ENCODE assay signal across 17 cellular contexts in the genomic region with DNA sequence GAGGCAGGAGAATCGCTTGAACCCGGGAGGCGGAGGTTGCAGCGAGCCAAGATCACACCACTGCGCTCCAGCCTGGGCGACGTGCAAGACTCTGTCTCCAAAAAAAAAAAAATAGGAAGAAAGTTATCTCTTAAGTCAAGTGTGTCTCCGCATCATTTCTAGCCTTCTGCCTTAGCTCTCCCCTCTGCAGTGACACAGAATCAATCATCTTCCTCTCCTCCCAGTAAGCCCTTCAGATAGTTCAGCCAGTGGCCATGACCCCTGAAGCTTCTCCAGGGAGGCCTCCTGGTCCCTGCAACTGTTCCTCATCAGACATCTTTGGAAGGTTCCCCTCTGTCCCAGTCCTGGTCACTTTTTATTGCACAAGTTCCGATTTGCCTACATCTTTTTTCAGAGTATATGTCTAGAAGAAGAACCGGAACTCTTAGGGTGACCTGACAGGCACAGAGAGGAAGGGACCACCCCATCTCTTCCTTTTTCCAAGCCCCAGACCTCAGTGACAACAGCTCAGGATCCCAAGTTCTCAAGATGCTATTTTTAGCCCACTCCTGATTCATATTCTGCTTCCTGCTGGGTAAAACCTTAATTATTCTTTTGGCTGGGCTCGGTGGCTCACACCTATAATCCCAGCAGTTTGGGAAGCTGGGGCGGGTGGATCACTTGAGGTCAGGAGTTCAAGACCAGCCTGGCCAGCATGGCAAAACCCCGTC. TPM values are rescaled to one million over a fixed set of nuclear protein-coding genes. Genes with fewer than 3 reads are reported as not detected.
DNase-seq lines count a peak whose midpoint lies in the region; ATAC-seq and TF ChIP-seq lines count a peak whose summit lies in the region.
"Had no signal": no experiment of that assay in that cellular context is flagged by ENCODE, and none has a peak within 500 bp of the region (broad histone marks: within the 10 kb centered on the region; RNA-seq: fewer than 3 reads in every experiment).

No MANE protein-coding gene starts in this region.

- peaks cover 13% of the 10 kb centered on the region for H3K4me1 Mint-ChIP-seq in chondrocyte (ENCODE audit: low read depth)

- intact Hi-C loops in colonic mucosa (cut with DNase I): no loop called here

- TF ChIP-seq CTCF in chondrocyte (IDR thresholded peaks at IDR 0.05) (no peak), colonic mucosa (IDR thresholded peaks at IDR 0.05) (no peak)

- H3K27me3 ChIP-seq in mesenchymal stem cell (ENCODE audit: control insufficient read depth in 1 of 2, insufficient read depth in 1 of 2, low read length in 2 of 2): no peaks in the 10 kb centered on the region
- no peaks in the 10 kb centered on the region for H3K27me3 ChIP-seq in colonic mucosa
- H3K27me3 ChIP-seq: BLaER1 had no signal

- H3K4me3 Mint-ChIP-seq in chondrocyte (ENCODE audit: unreplicated experiment): no peak overlapping the region
- H3K4me3 Mint-ChIP-seq: IgD-negative memory B cell had no signal

- H3K4me3 ChIP-seq in mesenchymal stem cell (ENCODE audit: insufficient read depth in 1 of 2, low read depth in 1 of 2, low read length in 2 of 2) (no peak overlapping the region), colonic mucosa (no peak overlapping the region)
- H3K4me3 ChIP-seq: BLaER1 had no signal

- H4K91ac ChIP-seq in mesenchymal stem cell (ENCODE audit: low read length): no peak overlapping the region

- H2BK5ac ChIP-seq in mesenchymal stem cell (ENCODE audit: low read depth, low read length, poor library complexity, severe bottlenecking): no peak overlapping the region

- no peak overlapping the region for H3K23ac ChIP-seq in mesenchymal stem cell (ENCODE audit: low read length in 2 of 2)

- H2AFZ ChIP-seq in mesenchymal stem cell (ENCODE audit: low read depth, low read length): no peak overlapping the region

- no peaks in the 10 kb centered on the region for H3K36me3 Mint-ChIP-seq in chondrocyte (ENCODE audit: low read depth)

- 60% methylated on average over 13 of the region's 13 CpGs for WGBS in mesenchymal stem cell

- no peak overlapping the region for H3K14ac ChIP-seq in mesenchymal stem cell (ENCODE audit: low read length in 2 of 2)

- H2BK15ac ChIP-seq in mesenchymal stem cell (ENCODE audit: low read depth, poor library complexity, severe bottlenecking): no peak overlapping the region

- no peak overlapping the region for H3K4ac ChIP-seq in mesenchymal stem cell (ENCODE audit: low read depth in 1 of 2, low read length in 2 of 2)

- ATAC-seq in HG02571 (IDR thresholded peaks at IDR 0.05; ENCODE audit: unreplicated experiment): no peak

- H2BK120ac ChIP-seq in mesenchymal stem cell (ENCODE audit: low read depth, low read length): no peak overlapping the region

- peak overlapping the region in 1 of 2 experiments; percentile 22 for H3K18ac ChIP-seq in mesenchymal stem cell (ENCODE audit: low read depth in 1 of 2, low read length in 2 of 2)

- H2BK12ac ChIP-seq in mesenchymal stem cell (ENCODE audit: low read length in 2 of 2): peak overlapping the region in 1 of 2 experiments; percentile 14

- peak overlapping the region; percentile 71 for H3K27ac Mint-ChIP-seq in chondrocyte (ENCODE audit: unreplicated experiment)

- no peaks in the 10 kb centered on the region for H3K4me1 ChIP-seq in mesenchymal stem cell (ENCODE audit: control insufficient read depth, insufficient read depth, low read depth, low read length)
- no peaks in the 10 kb centered on the region for H3K4me1 ChIP-seq in colonic mucosa

- H3K79me1 ChIP-seq in mesenchymal stem cell (replicated peaks; ENCODE audit: low read length, poor library complexity, severe bottlenecking): no peaks in the 10 kb centered on the region

- peak overlapping the region; percentile 49 for H4K8ac ChIP-seq in mesenchymal stem cell (ENCODE audit: low read length)

- H3K27ac ChIP-seq in mesenchymal stem cell (ENCODE audit: low read length, poor library complexity, severe bottlenecking) (no peak overlapping the region), colonic mucosa (no peak overlapping the region)
- H3K27ac ChIP-seq: BLaER1 had no signal

- H3K9ac ChIP-seq in mesenchymal stem cell (ENCODE audit: low read length): peak overlapping the region; percentile 34
- H3K9ac ChIP-seq in colonic mucosa (ENCODE audit: low read depth in 2 of 2, low read length in 2 of 2): no peak overlapping the region
- H3K9ac ChIP-seq: BLaER1 had no signal

- H3K27me3 Mint-ChIP-seq in chondrocyte (ENCODE audit: low read depth): no peaks in the 10 kb centered on the region

- H3K9me3 Mint-ChIP-seq in chondrocyte (ENCODE audit: low read depth): no peaks in the 10 kb centered on the region

- H3K4me2 ChIP-seq in mesenchymal stem cell (ENCODE audit: low read length, poor library complexity, severe bottlenecking): no peak overlapping the region
- H3K4me2 ChIP-seq: BLaER1 had no signal

- DNase-seq in AG08396 (ENCODE audit: low spot score) (peak; percentile 30), MV-4-11 (lab: John Stamatoyannopoulos, UW) (peak; percentile 79), chondrocyte (ENCODE audit: low spot score) (no peak), mesenchymal stem cell (peak; percentile 84), colonic mucosa (no peak), HPDE6-E6E7 (ENCODE audit: extremely low spot score) (no peak)
- DNase-seq in activated CD4-positive, alpha-beta T cell treated with anti-CD3 and anti-CD28 coated beads for 48 hours: no peak
- DNase-seq: activated CD4-positive, alpha-beta T cell treated with anti-CD3 and anti-CD28 coated beads for 1 hour; NCI-H2227 treated with DMSO at 0.1 percent for 48 hours; retina had no signal

- H3K9me3 ChIP-seq in mesenchymal stem cell (ENCODE audit: control insufficient read depth, low read length) (no peaks in the 10 kb centered on the region), colonic mucosa (no peaks in the 10 kb centered on the region)
- H3K9me3 ChIP-seq: BLaER1 had no signal

- H2AK5ac ChIP-seq in mesenchymal stem cell (ENCODE audit: low read length, severe bottlenecking): no peak overlapping the region

- H3K36me3 ChIP-seq in mesenchymal stem cell (ENCODE audit: control insufficient read depth in 1 of 2, insufficient read depth in 2 of 2, low read depth in 1 of 2, low read length in 2 of 2) (no peaks in the 10 kb centered on the region), colonic mucosa (no peaks in the 10 kb centered on the region)
- H3K36me3 ChIP-seq: BLaER1 had no signal

RNA-seq across cellular contexts. Expression of a gene that starts 6.6 kb away (rescaled TPM):
- total RNA-seq in chondrocyte (32.0 to 35.6 TPM (median 33.8 TPM) in 3 replicates), colonic mucosa (10 to 100 TPM; 42.6 to 51.0 TPM)
- polyA plus RNA-seq in mesenchymal stem cell (2013, experiment 1 of 2): 78.6 TPM
- 78.6 TPM for polyA plus RNA-seq in mesenchymal stem cell (2013, experiment 2 of 2)

RNA-seq across cellular contexts. Expression of a gene that starts 42.7 kb away (rescaled TPM):
- total RNA-seq in chondrocyte (53.8 to 62.2 TPM (median 55.6 TPM) in 3 replicates), colonic mucosa (100 to 1,000 TPM; 126 to 169 TPM)
- polyA plus RNA-seq in mesenchymal stem cell (2013, experiment 1 of 2): 76.9 TPM
- 80.1 TPM for polyA plus RNA-seq in mesenchymal stem cell (2013, experiment 2 of 2)

RNA-seq across cellular contexts. Expression of a gene that starts 58.6 kb away (rescaled TPM):
- total RNA-seq in chondrocyte: not detected in 3 replicates
- not detected for polyA plus RNA-seq in mesenchymal stem cell (2013, experiment 1 of 2)
- not detected for polyA plus RNA-seq in mesenchymal stem cell (2013, experiment 2 of 2)
- total RNA-seq in colonic mucosa: 10 to 100 TPM; 15.7 to 18.4 TPM
- total RNA-seq: dermis microvascular lymphatic vessel endothelial cell, glomerular endothelial cell, lung microvascular endothelial cell, urinary bladder had no signal
- polyA plus RNA-seq: IgD-negative memory B cell, urinary bladder had no signal

Comparison
In these comparisons a context has a peak if more than half of its experiments do, and no peak if none do; other contexts are left out.
1. DNase-seq: peak in AG08396 (single experiment), MV-4-11 (single experiment) and mesenchymal stem cell (single experiment); none in chondrocyte (single experiment), colonic mucosa (single experiment), HPDE6-E6E7 (single experiment) and activated CD4-positive, alpha-beta T cell treated with anti-CD3 and anti-CD28 coated beads for 48 hours (single experiment).
2. RNA of a gene that starts 58.6 kb away (total RNA-seq): 15.7 to 18.4 TPM in colonic mucosa; not detected in chondrocyte; every median in the first group is over 10 times any median in the second.